Comparison of ENCODE assay signal across 26 cellular contexts in the genomic region with DNA sequence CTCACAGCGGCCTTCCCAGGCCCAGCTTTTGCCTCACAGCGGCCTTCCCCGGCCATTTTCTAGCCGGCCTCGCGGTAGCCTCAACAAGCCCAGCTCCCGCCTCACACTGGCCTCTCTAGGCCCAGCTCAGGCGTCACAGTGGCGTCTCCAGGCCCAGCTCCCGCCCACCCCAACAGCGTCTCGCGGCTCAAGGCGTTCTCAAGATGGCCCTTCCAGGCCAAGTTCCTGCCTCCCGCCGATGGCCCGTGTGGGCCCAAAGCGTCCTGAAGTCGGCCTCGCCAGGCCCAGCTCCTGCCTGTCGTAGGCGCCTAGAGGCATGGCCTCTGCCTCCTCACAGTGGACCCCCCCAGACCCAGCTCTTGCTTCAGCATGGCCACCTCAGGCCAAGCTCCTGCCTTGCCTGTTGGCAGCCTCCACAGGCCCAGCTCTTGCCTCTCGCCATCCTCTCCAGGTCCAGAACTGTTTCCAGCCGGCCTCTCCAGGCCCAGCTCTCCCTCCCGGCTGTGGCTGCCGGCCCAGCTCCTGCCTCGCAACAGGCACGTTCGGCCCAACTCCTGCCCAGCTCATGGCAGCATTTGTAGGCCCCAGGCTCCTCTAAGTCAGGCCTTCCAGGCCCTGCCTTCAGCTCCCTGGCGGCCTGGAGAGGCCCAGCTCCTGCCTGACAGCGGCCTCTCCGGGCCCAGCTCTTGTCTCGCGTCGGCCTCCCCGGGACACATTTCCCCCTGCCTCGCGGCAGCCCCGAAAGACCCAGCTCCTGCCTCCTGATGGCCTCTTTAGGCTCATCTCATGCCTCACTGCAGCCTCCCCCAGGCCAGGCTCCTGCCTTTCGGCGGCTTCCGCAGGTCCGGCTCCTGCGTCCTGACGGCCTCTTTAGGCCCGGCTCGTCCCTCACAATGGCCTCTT.
"Had no signal": no experiment of that assay in that cellular context is flagged by ENCODE, and none has a peak within 500 bp of the region (broad histone marks: within the 10 kb centered on the region; RNA-seq: fewer than 3 reads in every experiment).

No MANE protein-coding gene starts in this region.

- H3K4me3 Mint-ChIP-seq: activated CD4-positive, alpha-beta memory T cell treated with anti-CD3 and anti-CD28 coated beads, Interleukin-2, amount 10 ng/mL, durations not matched to agents 7 days and 5 days; activated CD8-positive, alpha-beta memory T cell treated with anti-CD3 and anti-CD28 coated beads, Interleukin-2, amount 10 ng/mL, durations not matched to agents 7 days and 5 days; activated naive CD8-positive, alpha-beta T cell; activated T-helper 1 cell treated with anti-CD3 and anti-CD28 coated beads, Interleukin-12 subunit alpha, Interleukin-12 subunit beta, Interleukin-2, Interleukin-4 antibody, amounts not matched to agents 30 ng/mL and 10 ng/mL and 1 ng/mL, durations not matched to agents 14 hours and 24 hours and 36 hours; central memory CD8-positive, alpha-beta T cell; memory B cell; natural killer cell treated with Interleukin-12 subunit alpha and Interleukin-12 subunit beta and Interleukin-15 and Interleukin-18, amount 100 ng/mL, for 72 hours had no signal

- H3K9me3 Mint-ChIP-seq: activated CD4-positive, alpha-beta memory T cell treated with anti-CD3 and anti-CD28 coated beads, Interleukin-2, amount 10 ng/mL, durations not matched to agents 7 days and 5 days; activated T-helper 1 cell treated with anti-CD3 and anti-CD28 coated beads, Interleukin-12 subunit alpha, Interleukin-12 subunit beta, Interleukin-2, Interleukin-4 antibody, amounts not matched to agents 30 ng/mL and 10 ng/mL and 1 ng/mL, durations not matched to agents 14 hours and 24 hours and 36 hours; central memory CD8-positive, alpha-beta T cell; memory B cell; natural killer cell treated with Interleukin-12 subunit alpha and Interleukin-12 subunit beta and Interleukin-15 and Interleukin-18, amount 100 ng/mL, for 72 hours had no signal

- ATAC-seq: activated CD8-positive, alpha-beta memory T cell treated with anti-CD3 and anti-CD28 coated beads, Interleukin-2, amount 10 ng/mL, durations not matched to agents 7 days and 5 days; gastroesophageal sphincter; left cardiac atrium; natural killer cell treated with Interleukin-12 subunit alpha and Interleukin-12 subunit beta and Interleukin-15 and Interleukin-18, amount 100 ng/mL, for 72 hours; sciatic nerve; upper lobe of right lung had no signal

- H3K4me3 ChIP-seq: adrenal gland, breast epithelium, colonic mucosa, gastroesophageal sphincter, smooth muscle cell, upper lobe of right lung had no signal

- H3K9me3 ChIP-seq: adrenal gland, breast epithelium, colonic mucosa, gastroesophageal sphincter, upper lobe of right lung had no signal

- H3K27me3 Mint-ChIP-seq: activated CD4-positive, alpha-beta memory T cell treated with anti-CD3 and anti-CD28 coated beads, Interleukin-2, amount 10 ng/mL, durations not matched to agents 7 days and 5 days; activated CD8-positive, alpha-beta memory T cell treated with anti-CD3 and anti-CD28 coated beads, Interleukin-2, amount 10 ng/mL, durations not matched to agents 7 days and 5 days; activated naive CD8-positive, alpha-beta T cell; central memory CD8-positive, alpha-beta T cell; memory B cell; natural killer cell treated with Interleukin-12 subunit alpha and Interleukin-12 subunit beta and Interleukin-15 and Interleukin-18, amount 100 ng/mL, for 72 hours had no signal

- DNase-seq: activated CD4-positive, alpha-beta memory T cell treated with anti-CD3 and anti-CD28 coated beads, Interleukin-2, amount 10 ng/mL, durations not matched to agents 7 days and 5 days; activated CD4-positive, alpha-beta T cell treated with anti-CD3 and anti-CD28 coated beads for 48 hours; activated CD4-positive, CD25-positive, alpha-beta regulatory T cell; activated CD8-positive, alpha-beta memory T cell treated with anti-CD3 and anti-CD28 coated beads, Interleukin-2, amount 10 ng/mL, durations not matched to agents 7 days and 5 days; activated gamma-delta T cell treated with Interleukin-2 at 50 U/mL for 16 hours; activated T-cell treated with anti-CD3 and anti-CD28 coated beads for 4 hours; adrenal gland; colonic mucosa; head of caudate nucleus; hypothalamus; left cardiac atrium; nucleus accumbens; stimulated activated CD4-positive, alpha-beta T cell treated with anti-CD3 and anti-CD28 coated beads, Interleukin-15, amount 100 ng/mL, for 24 hours; stimulated activated naive CD4-positive, alpha-beta T cell treated with Interleukin-2 at 50 U/mL for 16 hours; T1000; upper lobe of right lung had no signal

- H3K4me1 ChIP-seq: adrenal gland, breast epithelium, colonic mucosa, gastroesophageal sphincter, upper lobe of right lung had no signal

- H3K27ac Mint-ChIP-seq: activated CD4-positive, alpha-beta memory T cell treated with anti-CD3 and anti-CD28 coated beads, Interleukin-2, amount 10 ng/mL, durations not matched to agents 7 days and 5 days; activated CD8-positive, alpha-beta memory T cell treated with anti-CD3 and anti-CD28 coated beads, Interleukin-2, amount 10 ng/mL, durations not matched to agents 7 days and 5 days; activated naive CD8-positive, alpha-beta T cell; activated T-helper 1 cell treated with anti-CD3 and anti-CD28 coated beads, Interleukin-12 subunit alpha, Interleukin-12 subunit beta, Interleukin-2, Interleukin-4 antibody, amounts not matched to agents 30 ng/mL and 10 ng/mL and 1 ng/mL, durations not matched to agents 14 hours and 24 hours and 36 hours; memory B cell; natural killer cell treated with Interleukin-12 subunit alpha and Interleukin-12 subunit beta and Interleukin-15 and Interleukin-18, amount 100 ng/mL, for 72 hours had no signal

- H3K4me1 Mint-ChIP-seq: activated CD4-positive, alpha-beta memory T cell treated with anti-CD3 and anti-CD28 coated beads, Interleukin-2, amount 10 ng/mL, durations not matched to agents 7 days and 5 days; activated CD8-positive, alpha-beta memory T cell treated with anti-CD3 and anti-CD28 coated beads, Interleukin-2, amount 10 ng/mL, durations not matched to agents 7 days and 5 days; central memory CD8-positive, alpha-beta T cell; memory B cell had no signal

- H3K27ac ChIP-seq: adrenal gland, breast epithelium, colonic mucosa, epithelial cell of prostate, gastroesophageal sphincter, upper lobe of right lung had no signal

- H3K36me3 Mint-ChIP-seq: natural killer cell treated with Interleukin-12 subunit alpha and Interleukin-12 subunit beta and Interleukin-15 and Interleukin-18, amount 100 ng/mL, for 72 hours had no signal

- H3K27me3 ChIP-seq: adrenal gland, breast epithelium, colonic mucosa, gastroesophageal sphincter, upper lobe of right lung had no signal

- H3K36me3 ChIP-seq: adrenal gland, breast epithelium, colonic mucosa had no signal
